In the genomic region with DNA sequence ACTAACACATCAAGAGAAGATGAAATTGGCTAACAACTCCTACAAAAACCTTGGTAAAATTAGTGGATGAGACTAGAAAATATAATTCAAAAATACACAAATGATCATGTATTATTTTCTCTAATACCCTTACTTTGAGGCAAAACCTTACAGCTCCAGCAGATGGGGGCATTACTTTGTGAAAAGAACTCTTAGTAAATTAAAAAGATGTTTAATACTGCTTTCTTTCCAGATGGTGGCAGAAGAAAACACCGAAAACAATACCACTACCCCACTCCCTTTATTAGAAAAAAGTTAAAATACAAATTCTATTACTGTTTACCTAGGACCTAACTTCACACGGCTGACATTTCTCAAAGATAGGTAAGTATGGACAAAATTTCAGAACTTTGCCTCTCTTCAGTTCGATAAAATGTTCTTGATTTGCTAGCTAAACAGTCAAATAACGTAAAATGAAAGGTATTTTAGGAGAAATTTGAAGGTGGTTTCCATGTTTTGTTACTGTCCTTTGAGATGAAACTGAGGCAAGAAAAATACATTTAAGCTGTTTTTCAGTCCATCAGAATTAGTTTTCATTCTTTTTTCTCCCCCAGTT, we compare ENCODE assay signal across 8 cellular contexts. TPM values are rescaled to one million over a fixed set of nuclear protein-coding genes. Genes with fewer than 3 reads are reported as not detected.
A peak's percentile ranks its signal among the peaks of the same experiment; 100 is the strongest.
DNase-seq lines count a peak whose midpoint lies in the region; ATAC-seq and FAIRE-seq lines count a peak whose summit lies in the region.

No MANE protein-coding gene starts in this region.

- CTCF ChIA-PET in naive thymus-derived CD4-positive, alpha-beta T cell (lab: Charles Lee): interaction anchor here (0.6 to 3.9 kb wide), 16 partner anchors 9 to 1002 kb away, joined by 3 to 53 read pairs (median 4); a partner anchor contains a TSS

- no peaks in the 10 kb centered on the region for H3K27me3 Mint-ChIP-seq in effector memory CD8-positive, alpha-beta T cell
- H3K27me3 Mint-ChIP-seq in naive thymus-derived CD4-positive, alpha-beta T cell: no peaks in the 10 kb centered on the region

- intact Hi-C loops in naive thymus-derived CD4-positive, alpha-beta T cell (cut with micrococcal nuclease): loop anchor here (1.0 to 10.0 kb wide), 9 partner anchors 30 to 1572 kb away; a partner anchor contains a TSS

- peaks cover 10% of the 10 kb centered on the region for H3K36me3 Mint-ChIP-seq in effector memory CD8-positive, alpha-beta T cell (ENCODE audit: insufficient read depth)
- H3K36me3 Mint-ChIP-seq in naive thymus-derived CD4-positive, alpha-beta T cell: peaks cover 0 to 6% (median 6%) of the 10 kb centered on the region in 5 donors

- no peak overlapping the region for H3K27ac ChIP-seq in naive thymus-derived CD4-positive, alpha-beta T cell (ENCODE audit: low read depth, low read length)

- DNase-seq in activated CD4-positive, CD25-positive, alpha-beta regulatory T cell treated with anti-CD3 and anti-CD28 coated beads, Interleukin-2, amount 50 U/mL, for 72 hours: no peak
- DNase-seq in RCC 7860 (ENCODE audit: low spot score): peak; percentile 55
- peak; percentile 12 to 42 (median 29) for DNase-seq in effector memory CD8-positive, alpha-beta T cell
- peak in 7 of 9 donors; percentile 37 to 70 (median 52) for DNase-seq in naive thymus-derived CD4-positive, alpha-beta T cell
- DNase-seq in HK-2 (ENCODE audit: unreplicated experiment): no peak

- H3K4me1 Mint-ChIP-seq in effector memory CD8-positive, alpha-beta T cell (ENCODE audit: low read depth in 2 of 2): peaks cover 9 to 34% of the 10 kb centered on the region in 2 donors
- peaks cover 6 to 50% (median 42%) of the 10 kb centered on the region in 7 donors for H3K4me1 Mint-ChIP-seq in naive thymus-derived CD4-positive, alpha-beta T cell

- H3K27me3 ChIP-seq in naive thymus-derived CD4-positive, alpha-beta T cell (ENCODE audit: control insufficient read depth in 2 of 2, insufficient read depth in 2 of 2, low read length in 2 of 2): no peaks in the 10 kb centered on the region

- no peaks in the 10 kb centered on the region for H3K36me3 ChIP-seq in naive thymus-derived CD4-positive, alpha-beta T cell (ENCODE audit: control insufficient read depth in 2 of 3, insufficient read depth in 3 of 3, low read length in 3 of 3)

- H3K4me3 ChIP-seq in naive thymus-derived CD4-positive, alpha-beta T cell (ENCODE audit: low read length): no peak overlapping the region

- ATAC-seq in activated CD4-positive, CD25-positive, alpha-beta regulatory T cell treated with anti-CD3 and anti-CD28 coated beads, Interleukin-2, amount 50 U/mL, for 24 hours: peak; percentile 38 to 43
- ATAC-seq in GM19452 (IDR thresholded peaks at IDR 0.05; ENCODE audit: unreplicated experiment): peak; percentile 58
- ATAC-seq in HG03558 (IDR thresholded peaks at IDR 0.05; ENCODE audit: extremely low read depth, unreplicated experiment): peak; percentile 87
- ATAC-seq in effector memory CD8-positive, alpha-beta T cell (replicated peaks): peak; percentile 80
- peak; percentile 87 for ATAC-seq in naive thymus-derived CD4-positive, alpha-beta T cell

- no peaks in the 10 kb centered on the region for H3K9me3 Mint-ChIP-seq in effector memory CD8-positive, alpha-beta T cell
- H3K9me3 Mint-ChIP-seq in naive thymus-derived CD4-positive, alpha-beta T cell: peaks cover 0 to 4% (median 0%) of the 10 kb centered on the region in 11 donors

- H3K4me3 Mint-ChIP-seq in effector memory CD8-positive, alpha-beta T cell: no peak overlapping the region
- no peak overlapping the region for H3K4me3 Mint-ChIP-seq in naive thymus-derived CD4-positive, alpha-beta T cell

- FAIRE-seq in RCC 7860 (lab: Jason Lieb, UNC): peak; percentile 89

- no peak overlapping the region for H3K27ac Mint-ChIP-seq in effector memory CD8-positive, alpha-beta T cell
- H3K27ac Mint-ChIP-seq in naive thymus-derived CD4-positive, alpha-beta T cell: peak overlapping the region in 7 of 9 donors; percentile 11 to 84 (median 28)

- H3K4me1 ChIP-seq in naive thymus-derived CD4-positive, alpha-beta T cell (ENCODE audit: control insufficient read depth in 2 of 2, insufficient read depth in 2 of 2, low read length in 2 of 2): no peaks in the 10 kb centered on the region

- no peaks in the 10 kb centered on the region for H3K9me3 ChIP-seq in naive thymus-derived CD4-positive, alpha-beta T cell (ENCODE audit: control insufficient read depth in 2 of 3, low read length in 3 of 3)

- POLR2A ChIA-PET in naive thymus-derived CD4-positive, alpha-beta T cell (lab: Charles Lee): interaction anchor here (0.6 to 1.1 kb wide), 3 partner anchors 519 to 1570 kb away, joined by 4 read pairs; no protein-coding TSS in a partner anchor

RNA-seq across cellular contexts. Expression of a gene that starts 30.6 kb away (rescaled TPM):
- total RNA-seq in naive thymus-derived CD4-positive, alpha-beta T cell: 10 to 100 TPM; 34.1 to 63.7 (median 44.8) TPM
- 10 to 100 TPM; 46.5 to 46.9 TPM for polyA plus RNA-seq in naive thymus-derived CD4-positive, alpha-beta T cell

RNA-seq across cellular contexts. Expression of a gene that starts 31.0 kb away (rescaled TPM):
- total RNA-seq in naive thymus-derived CD4-positive, alpha-beta T cell: 10 to 100 TPM; 54.6 to 76.8 (median 69.1) TPM
- 10 to 100 TPM; 14.6 to 22.9 TPM for polyA plus RNA-seq in naive thymus-derived CD4-positive, alpha-beta T cell

Comparison
In these comparisons a context has a peak if more than half of its experiments do, and no peak if none do; other contexts are left out.
1. DNase-seq: peak in RCC 7860 (single experiment), effector memory CD8-positive, alpha-beta T cell (3 of 3) and naive thymus-derived CD4-positive, alpha-beta T cell (7 of 9); none in activated CD4-positive, CD25-positive, alpha-beta regulatory T cell treated with anti-CD3 and anti-CD28 coated beads, Interleukin-2, amount 50 U/mL, for 72 hours (single experiment) and HK-2 (single experiment).
2. H3K27ac Mint-ChIP-seq: peak in naive thymus-derived CD4-positive, alpha-beta T cell (7 of 9); none in effector memory CD8-positive, alpha-beta T cell (0 of 2).
3. Peak in every context shown above with its lines, with median percentiles within 50 percentile points of each other: ATAC-seq.